In the genomic region with DNA sequence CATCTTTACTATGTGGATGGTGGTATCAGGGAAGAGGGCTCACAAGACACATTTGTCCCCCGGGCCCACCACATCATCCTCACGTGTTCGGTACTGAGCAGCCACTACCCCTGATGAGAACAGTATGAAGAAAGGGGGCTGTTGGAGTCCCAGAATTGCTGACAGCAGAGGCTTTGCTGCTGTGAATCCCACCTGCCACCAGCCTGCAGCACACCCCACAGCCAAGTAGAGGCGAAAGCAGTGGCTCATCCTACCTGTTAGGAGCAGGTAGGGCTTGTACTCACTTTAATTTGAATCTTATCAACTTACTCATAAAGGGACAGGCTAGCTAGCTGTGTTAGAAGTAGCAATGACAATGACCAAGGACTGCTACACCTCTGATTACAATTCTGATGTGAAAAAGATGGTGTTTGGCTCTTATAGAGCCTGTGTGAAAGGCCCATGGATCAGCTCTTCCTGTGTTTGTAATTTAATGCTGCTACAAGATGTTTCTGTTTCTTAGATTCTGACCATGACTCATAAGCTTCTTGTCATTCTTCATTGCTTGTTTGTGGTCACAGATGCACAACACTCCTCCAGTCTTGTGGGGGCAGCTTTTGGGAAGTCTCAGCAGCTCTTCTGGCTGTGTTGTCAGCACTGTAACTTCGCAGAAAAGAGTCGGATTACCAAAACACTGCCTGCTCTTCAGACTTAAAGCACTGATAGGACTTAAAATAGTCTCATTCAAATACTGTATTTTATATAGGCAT, we compare ENCODE assay signal across 2 cellular contexts.
A peak's percentile ranks its signal among the peaks of the same experiment; 100 is the strongest.
TF ChIP-seq lines count a peak whose summit lies in the region.

No MANE protein-coding gene starts in this region.

TF ChIP-seq in HCT116, 20 proteins besides CTCF, POLR2A, EP300 and RAD21:
- TF ChIP-seq SP1 (IDR thresholded peaks at IDR 0.05; ENCODE audit: low read depth) (peak; percentile 18; the same call in 1 of the 2 replicates), SIN3A (IDR thresholded peaks at IDR 0.05; ENCODE audit: low read depth) (no peak), FOSL1 (IDR thresholded peaks at IDR 0.05; ENCODE audit: low read depth) (peak; percentile 48; the same call in 1 of the 2 replicates), CEBPB (IDR thresholded peaks at IDR 0.05; ENCODE audit: low read depth) (no peak), ZNF274 (IDR thresholded peaks at IDR 0.05; ENCODE audit: low read depth, low read length) (no peak), JUND (IDR thresholded peaks at IDR 0.05) (peak; percentile 38; the same call in 1 of the 2 replicates), ZFX (IDR thresholded peaks at IDR 0.05) (no peak), TCF7L2 (IDR thresholded peaks at IDR 0.05; ENCODE audit: borderline replicate concordance, extremely low read depth, insufficient read depth, insufficient read length) (no peak)
- TF ChIP-seq, protein P1, sequence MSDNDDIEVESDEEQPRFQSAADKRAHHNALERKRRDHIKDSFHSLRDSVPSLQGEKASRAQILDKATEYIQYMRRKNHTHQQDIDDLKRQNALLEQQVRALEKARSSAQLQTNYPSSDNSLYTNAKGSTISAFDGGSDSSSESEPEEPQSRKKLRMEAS (IDR thresholded peaks at IDR 0.05) = no peak

TF ChIP-seq in HepG2, 621 proteins besides CTCF, POLR2A, EP300 and RAD21:
- TF ChIP-seq RORA (CRISPR knock-in tag; IDR thresholded peaks at IDR 0.05) (no peak), KDM4B (CRISPR knock-in tag; IDR thresholded peaks at IDR 0.05) (no peak), ZNF333 (CRISPR knock-in tag; IDR thresholded peaks at IDR 0.05; ENCODE audit: borderline replicate concordance) (no peak), ZNF530 (CRISPR knock-in tag; IDR thresholded peaks at IDR 0.05; ENCODE audit: low read depth) (no peak), ZFP41 (CRISPR knock-in tag; IDR thresholded peaks at IDR 0.05; ENCODE audit: borderline replicate concordance) (no peak), EED (CRISPR knock-in tag; IDR thresholded peaks at IDR 0.05) (no peak), ZC3H4 (CRISPR knock-in tag; IDR thresholded peaks at IDR 0.05; ENCODE audit: borderline replicate concordance) (no peak), ZNF607 (CRISPR knock-in tag; IDR thresholded peaks at IDR 0.05; ENCODE audit: borderline replicate concordance) (no peak), ZNF296 (CRISPR knock-in tag; conservative IDR thresholded peaks at IDR 0.05) (no peak), ARNT (IDR thresholded peaks at IDR 0.05) (no peak)
- TF ChIP-seq, protein P2, sequence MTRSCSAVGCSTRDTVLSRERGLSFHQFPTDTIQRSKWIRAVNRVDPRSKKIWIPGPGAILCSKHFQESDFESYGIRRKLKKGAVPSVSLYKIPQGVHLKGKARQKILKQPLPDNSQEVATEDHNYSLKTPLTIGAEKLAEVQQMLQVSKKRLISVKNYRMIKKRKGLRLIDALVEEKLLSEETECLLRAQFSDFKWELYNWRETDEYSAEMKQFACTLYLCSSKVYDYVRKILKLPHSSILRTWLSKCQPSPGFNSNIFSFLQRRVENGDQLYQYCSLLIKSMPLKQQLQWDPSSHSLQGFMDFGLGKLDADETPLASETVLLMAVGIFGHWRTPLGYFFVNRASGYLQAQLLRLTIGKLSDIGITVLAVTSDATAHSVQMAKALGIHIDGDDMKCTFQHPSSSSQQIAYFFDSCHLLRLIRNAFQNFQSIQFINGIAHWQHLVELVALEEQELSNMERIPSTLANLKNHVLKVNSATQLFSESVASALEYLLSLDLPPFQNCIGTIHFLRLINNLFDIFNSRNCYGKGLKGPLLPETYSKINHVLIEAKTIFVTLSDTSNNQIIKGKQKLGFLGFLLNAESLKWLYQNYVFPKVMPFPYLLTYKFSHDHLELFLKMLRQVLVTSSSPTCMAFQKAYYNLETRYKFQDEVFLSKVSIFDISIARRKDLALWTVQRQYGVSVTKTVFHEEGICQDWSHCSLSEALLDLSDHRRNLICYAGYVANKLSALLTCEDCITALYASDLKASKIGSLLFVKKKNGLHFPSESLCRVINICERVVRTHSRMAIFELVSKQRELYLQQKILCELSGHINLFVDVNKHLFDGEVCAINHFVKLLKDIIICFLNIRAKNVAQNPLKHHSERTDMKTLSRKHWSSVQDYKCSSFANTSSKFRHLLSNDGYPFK (CRISPR knock-in tag; IDR thresholded peaks at IDR 0.05; ENCODE audit: borderline replicate concordance) = no peak
